Comparison of ENCODE assay signal across 18 cellular contexts in genomic region chr1:99917214-99917613, GRCh38. TPM values are rescaled to one million over a fixed set of nuclear protein-coding genes. Genes with fewer than 3 reads are reported as not detected.
A peak's percentile ranks its signal among the peaks of the same experiment; 100 is the strongest.
DNase-seq lines count a peak whose midpoint lies in the region; ATAC-seq and TF ChIP-seq lines count a peak whose summit lies in the region.
"Had no signal": no experiment of that assay in that cellular context is flagged by ENCODE, and none has a peak within 500 bp of the region (broad histone marks: within the 10 kb centered on the region; RNA-seq: fewer than 3 reads in every experiment).

No MANE protein-coding gene starts in this region.

- no peak for TF ChIP-seq POLR2A in spleen (IDR thresholded peaks at IDR 0.05)

- 92 to 98% (median 94%) methylated on average over 3 of the region's 3 CpGs for WGBS in spleen, 5 donors

- TF ChIP-seq CTCF in right atrium auricular region (IDR thresholded peaks at IDR 0.05) (no peak), left ventricle myocardium inferior (IDR thresholded peaks at IDR 0.05; ENCODE audit: borderline replicate concordance) (no peak), spleen (IDR thresholded peaks at IDR 0.05 in 8 of 11, conservative IDR thresholded peaks at IDR 0.05 in 3 of 11) (no peak)

- peak; percentile 77 for ATAC-seq in Right ventricle myocardium inferior
- ATAC-seq: HCT116 had no signal

- intact Hi-C loops in Right ventricle myocardium inferior (cut with DNase I) (loop anchor here (10.0 kb wide), 1 partner anchor 218 kb away; the partner anchor contains the start of genes SASS6 and TRMT13), left ventricle myocardium inferior (cut with micrococcal nuclease) (no loop called here), spleen (cut with DNase I; ENCODE audit: low total_unique reads) (no loop called here)

- no peaks in the 10 kb centered on the region for H3K4me1 ChIP-seq in right atrium auricular region
- peaks cover 26% of the 10 kb centered on the region for H3K4me1 ChIP-seq in left ventricle myocardium inferior
- no peaks in the 10 kb centered on the region for H3K4me1 ChIP-seq in spleen
- H3K4me1 ChIP-seq: BLaER1 had no signal

- no peaks in the 10 kb centered on the region for H3K9me3 ChIP-seq in right atrium auricular region
- H3K9me3 ChIP-seq in left ventricle myocardium inferior (replicated peaks), result no peaks in the 10 kb centered on the region
- H3K9me3 ChIP-seq in spleen, result no peaks in the 10 kb centered on the region
- H3K9me3 ChIP-seq: BLaER1 had no signal

- H3K4me3 ChIP-seq in right atrium auricular region, result peak overlapping the region in 1 of 2 donors; percentile 9
- H3K4me3 ChIP-seq in left ventricle myocardium inferior, result peak overlapping the region; percentile 37
- H3K4me3 ChIP-seq in spleen, result no peak overlapping the region
- H3K4me3 ChIP-seq: BLaER1 had no signal

- H3K36me3 ChIP-seq in right atrium auricular region, result peaks cover 19% of the 10 kb centered on the region
- peaks cover 72% of the 10 kb centered on the region for H3K36me3 ChIP-seq in left ventricle myocardium inferior
- peaks cover 0 to 94% (median 35%) of the 10 kb centered on the region in 6 donors for H3K36me3 ChIP-seq in spleen

- H3K27me3 ChIP-seq in right atrium auricular region (no peaks in the 10 kb centered on the region), left ventricle myocardium inferior (ENCODE audit: low read depth) (no peaks in the 10 kb centered on the region), spleen (replicated peaks in 1 of 7) (no peaks in the 10 kb centered on the region)
- H3K27me3 ChIP-seq: BLaER1 had no signal

- DNase-seq in NCI-H1436 (lab: John Stamatoyannopoulos, UW) (peak; percentile 37), NCI-H1436 treated with DMSO at 0.1 percent for 48 hours (lab: John Stamatoyannopoulos, UW) (no peak), Right ventricle myocardium inferior (ENCODE audit: missing footprints) (no peak), right atrium auricular region (ENCODE audit: low spot score) (no peak), DMS153 treated with DMSO at 0.1 percent for 48 hours (lab: John Stamatoyannopoulos, UW; ENCODE audit: unreplicated experiment) (peak; percentile 60), left ventricle myocardium inferior (no peak), spleen (no peak), superior temporal gyrus (ENCODE audit: extremely low spot score) (no peak)
- DNase-seq: 8988T; CD4-positive, alpha-beta memory T cell; DMS79; GF-D8; GOT3; H7; HFFc6 had no signal

- H3K27ac ChIP-seq in right atrium auricular region (peak overlapping the region in 1 of 2 donors; percentile 12), left ventricle myocardium inferior (replicated peaks) (peak overlapping the region; percentile 60), spleen (no peak overlapping the region)
- H3K27ac ChIP-seq: BLaER1, HL-60 had no signal

RNA-seq across cellular contexts. Expression of gene SLC35A3, which starts 52.6 kb away (rescaled TPM):
- total RNA-seq in Right ventricle myocardium inferior (9.5 TPM), right atrium auricular region (1 to 10 TPM; 6.6 to 8.7 TPM), left ventricle myocardium inferior (7.7 TPM), spleen (10 to 100 TPM; 17.0 to 26.5 (median 25.0) TPM)
- polyA plus RNA-seq in spleen, result 10 to 100 TPM in 1 of 3 donors, 1 to 10 TPM in 2; 7.2 to 11.5 (median 8.1) TPM

Comparison
In these comparisons a context has a peak if more than half of its experiments do, and no peak if none do; other contexts are left out.
1. DNase-seq: peak in NCI-H1436 (single experiment) and DMS153 treated with DMSO at 0.1 percent for 48 hours (single experiment); none in NCI-H1436 treated with DMSO at 0.1 percent for 48 hours (single experiment), Right ventricle myocardium inferior (single experiment), right atrium auricular region (single experiment), left ventricle myocardium inferior (single experiment), spleen (single experiment) and superior temporal gyrus (single experiment).